Comparison of ENCODE assay signal across 1 cellular context in the genomic region with DNA sequence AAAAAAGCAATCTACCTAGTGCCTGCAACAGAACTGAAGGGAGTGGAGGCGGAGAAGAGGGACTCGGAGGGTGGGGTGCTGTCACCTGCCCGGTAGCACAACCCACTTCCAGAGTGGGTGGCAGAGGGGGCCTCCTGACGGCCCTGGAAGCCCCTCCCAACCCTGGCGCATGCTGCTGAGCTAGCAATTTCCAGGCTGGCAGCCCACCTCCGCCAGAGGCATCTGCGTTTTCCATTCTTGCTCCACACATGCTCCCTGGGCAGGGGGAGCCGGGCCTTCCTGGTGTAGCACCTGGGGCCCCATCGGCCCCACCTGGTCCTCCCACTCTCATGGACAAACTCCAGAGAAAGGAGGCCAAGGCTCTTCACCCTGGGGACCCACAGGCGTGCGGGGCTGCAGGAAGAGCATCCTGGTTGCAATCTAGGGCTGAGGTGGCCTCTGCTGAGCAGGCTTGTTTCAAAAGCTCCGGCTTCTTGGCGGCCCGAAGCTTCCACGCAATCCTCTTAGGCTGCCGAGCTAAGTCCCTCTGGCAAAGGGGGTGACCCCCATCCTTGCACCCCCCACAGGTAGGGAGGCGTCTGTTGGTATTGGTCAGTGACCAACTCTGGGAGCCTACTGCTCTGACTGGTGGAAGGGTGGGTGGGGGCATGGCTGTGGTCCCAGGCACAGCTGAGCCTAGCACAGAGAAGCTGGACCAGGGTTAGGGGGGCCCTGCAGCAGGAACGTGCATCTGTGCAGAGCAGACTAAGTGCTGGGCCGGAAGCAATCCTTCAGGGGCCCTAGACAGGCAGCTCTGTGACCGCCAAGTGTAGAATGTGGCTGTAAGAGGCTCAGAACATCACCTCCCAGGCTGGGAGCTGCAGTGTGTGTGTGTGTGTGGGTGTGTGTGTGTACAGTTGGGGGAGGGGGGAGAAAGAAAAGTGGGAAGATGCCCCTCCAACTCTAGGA.
TF ChIP-seq lines count a peak whose summit lies in the region.

No MANE protein-coding gene starts in this region.

TF ChIP-seq in HEK293T, 16 proteins besides CTCF, POLR2A, EP300 and RAD21 (continued from another document):
- no peak for TF ChIP-seq HDGF (IDR thresholded peaks at IDR 0.05; ENCODE audit: borderline replicate concordance)
- no peak for TF ChIP-seq CTBP1 (IDR thresholded peaks at IDR 0.05; ENCODE audit: borderline replicate concordance)
- no peak for TF ChIP-seq NFRKB (IDR thresholded peaks at IDR 0.05)
